13 cellular contexts compared by ENCODE assay signal in genomic region chr20:43682446-43682845, GRCh38. TPM values are rescaled to one million over a fixed set of nuclear protein-coding genes. Genes with fewer than 3 reads are reported as not detected.
A peak's percentile ranks its signal among the peaks of the same experiment; 100 is the strongest.
DNase-seq lines count a peak whose midpoint lies in the region; ATAC-seq and TF ChIP-seq lines count a peak whose summit lies in the region.
"Had no signal": no experiment of that assay in that cellular context is flagged by ENCODE, and none has a peak within 500 bp of the region (broad histone marks: within the 10 kb centered on the region; RNA-seq: fewer than 3 reads in every experiment).

No MANE protein-coding gene starts in this region.

- TF ChIP-seq CTCF in CD8-positive, alpha-beta T cell (IDR thresholded peaks at IDR 0.05) = no peak

- H3K36me3 ChIP-seq in CD8-positive, alpha-beta T cell (ENCODE audit: insufficient read depth, low read length) = no peaks in the 10 kb centered on the region
- H3K36me3 ChIP-seq: upper lobe of left lung had no signal

- intact Hi-C loops in activated T-helper 1 cell treated with anti-CD3 and anti-CD28 coated beads, Interleukin-12 subunit alpha, Interleukin-12 subunit beta, Interleukin-2, Interleukin-4 antibody, amounts not matched to agents 30 ng/mL and 10 ng/mL and 1 ng/mL, durations not matched to agents 14 hours and 24 hours and 36 hours (cut with micrococcal nuclease) = no loop called here
- intact Hi-C loops in CD8-positive, alpha-beta T cell (cut with DNase I, micrococcal nuclease) = no loop called here

- no peaks in the 10 kb centered on the region for H3K27me3 Mint-ChIP-seq in activated T-helper 1 cell treated with anti-CD3 and anti-CD28 coated beads, Interleukin-12 subunit alpha, Interleukin-12 subunit beta, Interleukin-2, Interleukin-4 antibody, amounts not matched to agents 30 ng/mL and 10 ng/mL and 1 ng/mL, durations not matched to agents 14 hours and 24 hours and 36 hours (ENCODE audit: insufficient read depth)
- no peaks in the 10 kb centered on the region for H3K27me3 Mint-ChIP-seq in CD8-positive, alpha-beta T cell (ENCODE audit: low read depth)

- no peak overlapping the region for H3K4me3 Mint-ChIP-seq in activated T-helper 1 cell treated with anti-CD3 and anti-CD28 coated beads, Interleukin-12 subunit alpha, Interleukin-12 subunit beta, Interleukin-2, Interleukin-4 antibody, amounts not matched to agents 30 ng/mL and 10 ng/mL and 1 ng/mL, durations not matched to agents 14 hours and 24 hours and 36 hours
- H3K4me3 Mint-ChIP-seq in CD8-positive, alpha-beta T cell = no peak overlapping the region
- H3K4me3 Mint-ChIP-seq: activated CD8-positive, alpha-beta T cell treated with anti-CD3 and anti-CD28 coated beads, Interleukin-2, amount 10 ng/mL, durations not matched to agents 7 days and 5 days had no signal

- POLR2A ChIA-PET in CD8-positive, alpha-beta T cell (lab: Charles Lee) = no interaction called here

- peaks cover 19% of the 10 kb centered on the region for H3K4me1 Mint-ChIP-seq in activated T-helper 1 cell treated with anti-CD3 and anti-CD28 coated beads, Interleukin-12 subunit alpha, Interleukin-12 subunit beta, Interleukin-2, Interleukin-4 antibody, amounts not matched to agents 30 ng/mL and 10 ng/mL and 1 ng/mL, durations not matched to agents 14 hours and 24 hours and 36 hours (ENCODE audit: low read depth)
- H3K4me1 Mint-ChIP-seq in CD8-positive, alpha-beta T cell (ENCODE audit: low read depth) = peaks cover 3% of the 10 kb centered on the region

- no peak overlapping the region for H3K27ac ChIP-seq in CD8-positive, alpha-beta T cell (ENCODE audit: low read depth, low read length)

- CTCF ChIA-PET in CD8-positive, alpha-beta T cell (lab: Charles Lee) = no interaction called here

- H3K27ac Mint-ChIP-seq in activated T-helper 1 cell treated with anti-CD3 and anti-CD28 coated beads, Interleukin-12 subunit alpha, Interleukin-12 subunit beta, Interleukin-2, Interleukin-4 antibody, amounts not matched to agents 30 ng/mL and 10 ng/mL and 1 ng/mL, durations not matched to agents 14 hours and 24 hours and 36 hours = peak overlapping the region; percentile 44
- H3K27ac Mint-ChIP-seq in CD8-positive, alpha-beta T cell = no peak overlapping the region
- H3K27ac Mint-ChIP-seq: activated CD8-positive, alpha-beta T cell treated with anti-CD3 and anti-CD28 coated beads, Interleukin-2, amount 10 ng/mL, durations not matched to agents 7 days and 5 days had no signal

- ATAC-seq in GM18511 (IDR thresholded peaks at IDR 0.05; ENCODE audit: unreplicated experiment) (peak; percentile 43), GM21619 (IDR thresholded peaks at IDR 0.05; ENCODE audit: unreplicated experiment) (peak; percentile 15), HG03135 (IDR thresholded peaks at IDR 0.05; ENCODE audit: unreplicated experiment) (peak; percentile 22), GM18861 (IDR thresholded peaks at IDR 0.05; ENCODE audit: unreplicated experiment) (no peak)
- no peak for ATAC-seq in CD8-positive, alpha-beta T cell
- ATAC-seq: activated CD8-positive, alpha-beta T cell treated with anti-CD3 and anti-CD28 coated beads, Interleukin-2, amount 10 ng/mL, durations not matched to agents 7 days and 5 days had no signal

- H3K27me3 ChIP-seq in CD8-positive, alpha-beta T cell (ENCODE audit: insufficient read depth, low read length) = no peaks in the 10 kb centered on the region
- H3K27me3 ChIP-seq: upper lobe of left lung had no signal

- H3K36me3 Mint-ChIP-seq in activated T-helper 1 cell treated with anti-CD3 and anti-CD28 coated beads, Interleukin-12 subunit alpha, Interleukin-12 subunit beta, Interleukin-2, Interleukin-4 antibody, amounts not matched to agents 30 ng/mL and 10 ng/mL and 1 ng/mL, durations not matched to agents 14 hours and 24 hours and 36 hours (ENCODE audit: low read depth) = peaks cover 7% of the 10 kb centered on the region
- no peaks in the 10 kb centered on the region for H3K36me3 Mint-ChIP-seq in CD8-positive, alpha-beta T cell

- DNase-seq in activated T-helper 1 cell treated with anti-CD3 and anti-CD28 coated beads, Interleukin-12 subunit alpha, Interleukin-12 subunit beta, Interleukin-2, Interleukin-4 antibody, amounts not matched to agents 30 ng/mL and 10 ng/mL and 1 ng/mL, durations not matched to agents 14 hours and 24 hours and 36 hours (ENCODE audit: low spot score) = no peak
- DNase-seq in NCI-H1694 treated with DMSO at 0.1 percent for 48 hours (lab: John Stamatoyannopoulos, UW) (no peak), HK-2 (ENCODE audit: unreplicated experiment) (no peak)
- DNase-seq in CD8-positive, alpha-beta T cell = no peak
- DNase-seq: activated CD8-positive, alpha-beta T cell treated with anti-CD3 and anti-CD28 coated beads, Interleukin-2, amount 10 ng/mL, durations not matched to agents 7 days and 5 days; AML-193; hippocampal formation; upper lobe of left lung had no signal

- no peaks in the 10 kb centered on the region for H3K9me3 ChIP-seq in CD8-positive, alpha-beta T cell (ENCODE audit: low read length)
- H3K9me3 ChIP-seq: upper lobe of left lung had no signal

- H3K9me3 Mint-ChIP-seq in activated T-helper 1 cell treated with anti-CD3 and anti-CD28 coated beads, Interleukin-12 subunit alpha, Interleukin-12 subunit beta, Interleukin-2, Interleukin-4 antibody, amounts not matched to agents 30 ng/mL and 10 ng/mL and 1 ng/mL, durations not matched to agents 14 hours and 24 hours and 36 hours = no peaks in the 10 kb centered on the region
- H3K9me3 Mint-ChIP-seq in CD8-positive, alpha-beta T cell = no peaks in the 10 kb centered on the region

- H3K4me1 ChIP-seq in CD8-positive, alpha-beta T cell (ENCODE audit: insufficient read depth, low read length) = no peaks in the 10 kb centered on the region
- H3K4me1 ChIP-seq: upper lobe of left lung had no signal

- no peak overlapping the region for H3K4me3 ChIP-seq in CD8-positive, alpha-beta T cell (ENCODE audit: low read depth, low read length)
- H3K4me3 ChIP-seq: upper lobe of left lung had no signal

RNA-seq across cellular contexts. Expression of gene MYBL2, which starts 15.5 kb away (rescaled TPM):
- total RNA-seq in activated T-helper 1 cell treated with anti-CD3 and anti-CD28 coated beads, Interleukin-12 subunit alpha, Interleukin-12 subunit beta, Interleukin-2, Interleukin-4 antibody, amounts not matched to agents 30 ng/mL and 10 ng/mL and 1 ng/mL, durations not matched to agents 14 hours and 24 hours and 36 hours = 95.1 and 95.5 TPM in 2 replicates
- total RNA-seq in CD8-positive, alpha-beta T cell = 1 to 10 TPM in 1 of 2 experiments, under 1 TPM in 1; 0.49 to 1.1 TPM

RNA-seq across cellular contexts. Expression of gene GTSF1L, which starts 44.4 kb away (rescaled TPM):
- 0.39 TPM in 1 of 2 replicates, not detected in the other for total RNA-seq in activated T-helper 1 cell treated with anti-CD3 and anti-CD28 coated beads, Interleukin-12 subunit alpha, Interleukin-12 subunit beta, Interleukin-2, Interleukin-4 antibody, amounts not matched to agents 30 ng/mL and 10 ng/mL and 1 ng/mL, durations not matched to agents 14 hours and 24 hours and 36 hours
- not detected for total RNA-seq in CD8-positive, alpha-beta T cell
- total RNA-seq: activated CD8-positive, alpha-beta T cell treated with anti-CD3 and anti-CD28 coated beads, Interleukin-2, amount 10 ng/mL, durations not matched to agents 7 days and 5 days; renal cortical epithelial cell; upper lobe of left lung had no signal

Comparison
In these comparisons a context has a peak if more than half of its experiments do, and no peak if none do; other contexts are left out.
1. ATAC-seq: peak in GM18511 (single experiment), GM21619 (single experiment) and HG03135 (single experiment); none in GM18861 (single experiment) and CD8-positive, alpha-beta T cell (single experiment).
2. RNA of gene MYBL2, which starts 15.5 kb away (total RNA-seq): 95.1 to 95.5 TPM in activated T-helper 1 cell treated with anti-CD3 and anti-CD28 coated beads, Interleukin-12 subunit alpha, Interleukin-12 subunit beta, Interleukin-2, Interleukin-4 antibody, amounts not matched to agents 30 ng/mL and 10 ng/mL and 1 ng/mL, durations not matched to agents 14 hours and 24 hours and 36 hours; 0.49 to 1.1 TPM in CD8-positive, alpha-beta T cell; every median in the first group is over 10 times any median in the second.